Comparison of ENCODE assay signal across 22 cellular contexts in genomic region chr12:122996621-122997342, GRCh38. TPM values are rescaled to one million over a fixed set of nuclear protein-coding genes. Genes with fewer than 3 reads are reported as not detected.
DNase-seq lines count a peak whose midpoint lies in the region; FAIRE-seq and TF ChIP-seq lines count a peak whose summit lies in the region.
"Had no signal": no experiment of that assay in that cellular context is flagged by ENCODE, and none has a peak within 500 bp of the region (broad histone marks: within the 10 kb centered on the region; RNA-seq: fewer than 3 reads in every experiment).

No MANE protein-coding gene starts in this region.

- FAIRE-seq in kidney (lab: Jason Lieb, UNC), result no peak
- FAIRE-seq: A549, D721Med, GM12892, GM18507, H54, HTR-8/SVneo had no signal

- no peaks in the 10 kb centered on the region for H3K9me3 ChIP-seq in kidney (ENCODE audit: control insufficient read depth in 1 of 2, low read length in 2 of 2)
- H3K9me3 ChIP-seq in neuronal stem cell (replicated peaks in 1 of 2; ENCODE audit: control insufficient read depth in 2 of 2, insufficient read depth in 1 of 2, low read depth in 1 of 2, low read length in 2 of 2), result no peaks in the 10 kb centered on the region
- H3K9me3 ChIP-seq in thyroid gland, result no peaks in the 10 kb centered on the region
- H3K9me3 ChIP-seq: A549, Caco-2 had no signal

- H4K91ac ChIP-seq in neuronal stem cell (ENCODE audit: low read depth, low read length, poor library complexity), result no peak overlapping the region

- H3K27me3 ChIP-seq in H7 (ENCODE audit: control insufficient read depth, insufficient read depth, low read length) (no peaks in the 10 kb centered on the region), neuronal stem cell (ENCODE audit: control insufficient read depth in 3 of 3, insufficient read depth in 3 of 3, low read depth in 1 of 3, low read length in 3 of 3) (no peaks in the 10 kb centered on the region), thyroid gland (no peaks in the 10 kb centered on the region)

- no peak overlapping the region for H3K4me3 ChIP-seq in H7 (ENCODE audit: insufficient read depth, low read depth, low read length)
- H3K4me3 ChIP-seq in kidney (ENCODE audit: low read length in 2 of 2), result no peak overlapping the region
- H3K4me3 ChIP-seq in neuronal stem cell (ENCODE audit: low read length in 2 of 2), result no peak overlapping the region
- no peak overlapping the region for H3K4me3 ChIP-seq in thyroid gland (replicated peaks in 1 of 3)
- H3K4me3 ChIP-seq: A549, GM23248 had no signal

- no peak overlapping the region for H3K4me2 ChIP-seq in neuronal stem cell (ENCODE audit: insufficient read depth, low read length, poor library complexity, severe bottlenecking)
- H3K4me2 ChIP-seq: A549 had no signal

- H2BK5ac ChIP-seq in neuronal stem cell (ENCODE audit: low read length), result no peak overlapping the region

- peak overlapping the region; percentile 23 for H3K4ac ChIP-seq in neuronal stem cell (ENCODE audit: low read length)

- H3K27me3 Mint-ChIP-seq in activated naive CD4-positive, alpha-beta T cell treated with anti-CD3 and anti-CD28 coated beads, Interleukin-2, amount 10 ng/mL, durations not matched to agents 7 days and 5 days, result no peaks in the 10 kb centered on the region
- H3K27me3 Mint-ChIP-seq: CD4-positive, alpha-beta T cell had no signal

- no peak for TF ChIP-seq POLR2A in thyroid gland (IDR thresholded peaks at IDR 0.05)

- peak overlapping the region; percentile 97 for H3K23ac ChIP-seq in neuronal stem cell (ENCODE audit: low read depth, low read length, poor library complexity)

- CTCF ChIA-PET in activated naive CD4-positive, alpha-beta T cell treated with anti-CD3 and anti-CD28 coated beads, Interleukin-2, amount 10 ng/mL, durations not matched to agents 7 days and 5 days (lab: Charles Lee), result no interaction called here

- intact Hi-C loops in kidney (cut with DNase I) (no loop called here), thyroid gland (cut with DNase I) (no loop called here)

- peak overlapping the region; percentile 90 for H2BK12ac ChIP-seq in neuronal stem cell (ENCODE audit: low read length)

- no peak overlapping the region for H2BK120ac ChIP-seq in neuronal stem cell (ENCODE audit: low read depth, low read length)

- no peaks in the 10 kb centered on the region for H3K4me1 Mint-ChIP-seq in activated naive CD4-positive, alpha-beta T cell treated with anti-CD3 and anti-CD28 coated beads, Interleukin-2, amount 10 ng/mL, durations not matched to agents 7 days and 5 days

- H3K18ac ChIP-seq in neuronal stem cell (ENCODE audit: low read length), result peak overlapping the region; percentile 11

- H3K4me1 ChIP-seq in kidney (ENCODE audit: control insufficient read depth in 1 of 2, insufficient read depth in 1 of 2, low read depth in 1 of 2, low read length in 2 of 2) (peaks cover 0 to 18% of the 10 kb centered on the region in 2 donors), neuronal stem cell (ENCODE audit: control insufficient read depth in 2 of 2, insufficient read depth in 1 of 2, low read depth in 1 of 2, low read length in 2 of 2) (no peaks in the 10 kb centered on the region), thyroid gland (peaks cover 5% of the 10 kb centered on the region in 2 donors)
- H3K4me1 ChIP-seq: A549, Caco-2 had no signal

- H4K8ac ChIP-seq in neuronal stem cell (ENCODE audit: low read depth, low read length), result peak overlapping the region; percentile 17

- no peaks in the 10 kb centered on the region for H3K36me3 ChIP-seq in H7 (replicated peaks; ENCODE audit: control insufficient read depth, insufficient read depth, low read length)
- peaks cover 0 to 4% of the 10 kb centered on the region in 2 donors for H3K36me3 ChIP-seq in kidney (ENCODE audit: control insufficient read depth in 1 of 2, insufficient read depth in 2 of 2, low read length in 2 of 2)
- H3K36me3 ChIP-seq in neuronal stem cell (replicated peaks in 1 of 2; ENCODE audit: control insufficient read depth in 2 of 2, insufficient read depth in 2 of 2, low read length in 2 of 2), result peaks cover 0 to 6% of the 10 kb centered on the region in 2 donors
- no peaks in the 10 kb centered on the region for H3K36me3 ChIP-seq in thyroid gland

- peak overlapping the region; percentile 19 for H3K27ac Mint-ChIP-seq in activated naive CD4-positive, alpha-beta T cell treated with anti-CD3 and anti-CD28 coated beads, Interleukin-2, amount 10 ng/mL, durations not matched to agents 7 days and 5 days
- H3K27ac Mint-ChIP-seq: CD4-positive, alpha-beta T cell; HFFc6 had no signal

- peak overlapping the region; percentile 38 for H3K14ac ChIP-seq in neuronal stem cell (ENCODE audit: low read length)

- no peaks in the 10 kb centered on the region for H3K9me3 Mint-ChIP-seq in activated naive CD4-positive, alpha-beta T cell treated with anti-CD3 and anti-CD28 coated beads, Interleukin-2, amount 10 ng/mL, durations not matched to agents 7 days and 5 days
- H3K9me3 Mint-ChIP-seq: CD4-positive, alpha-beta T cell; HFFc6 had no signal

- no peaks in the 10 kb centered on the region for H3K79me1 ChIP-seq in neuronal stem cell (ENCODE audit: low read depth, low read length)

- peak overlapping the region; percentile 2 to 67 for H3K27ac ChIP-seq in kidney (ENCODE audit: low read depth in 2 of 2, low read length in 2 of 2)
- no peak overlapping the region for H3K27ac ChIP-seq in neuronal stem cell (replicated peaks; ENCODE audit: low read length)
- no peak overlapping the region for H3K27ac ChIP-seq in thyroid gland
- H3K27ac ChIP-seq: 22Rv1, A549, C4-2B, GM23248 had no signal

- no CpG with 5 or more reads among the region's 16 CpGs for WGBS in neuronal stem cell (ENCODE audit: extremely low coverage in 2 of 2, insufficient read length in 2 of 2, insufficient replicate concordance in 1 of 2), 2 donors
- 88 to 97% methylated on average over 10 to 12 of the region's 16 CpGs for WGBS in thyroid gland, 2 donors

- H3K9ac ChIP-seq in kidney (ENCODE audit: low read length in 2 of 2) (no peak overlapping the region), neuronal stem cell (ENCODE audit: low read depth, low read length, poor library complexity) (peak overlapping the region; percentile 4)
- H3K9ac ChIP-seq: GM23248 had no signal

- H3K4me3 Mint-ChIP-seq in activated naive CD4-positive, alpha-beta T cell treated with anti-CD3 and anti-CD28 coated beads, Interleukin-2, amount 10 ng/mL, durations not matched to agents 7 days and 5 days, result no peak overlapping the region
- H3K4me3 Mint-ChIP-seq: CD4-positive, alpha-beta T cell; HFFc6 had no signal

- no peak overlapping the region for H2AFZ ChIP-seq in neuronal stem cell (ENCODE audit: low read length)
- H2AFZ ChIP-seq: GM23248 had no signal

- peak overlapping the region; percentile 33 for H2BK15ac ChIP-seq in neuronal stem cell (ENCODE audit: low read length)

- no peak for DNase-seq in activated naive CD4-positive, alpha-beta T cell treated with anti-CD3 and anti-CD28 coated beads, Interleukin-2, amount 10 ng/mL, durations not matched to agents 7 days and 5 days
- no peak for DNase-seq in activated naive CD4-positive, alpha-beta T cell treated with Interleukin-2 at 50 U/mL for 16 hours
- peak; percentile 62 for DNase-seq in H7
- no peak for DNase-seq in kidney
- DNase-seq in neuronal stem cell (ENCODE audit: low spot score), result no peak
- no peak for DNase-seq in NCI-H187 treated with DMSO at 0.1 percent for 48 hours (lab: John Stamatoyannopoulos, UW)
- DNase-seq in thyroid gland, result no peak
- DNase-seq in DMS79 treated with DMSO at 0.1 percent for 48 hours (lab: John Stamatoyannopoulos, UW), result no peak
- DNase-seq: AML-193; Caco-2; CD4-positive, alpha-beta T cell; GDM1; GM23248; HFFc6 had no signal

- peak overlapping the region; percentile 68 for H2AK5ac ChIP-seq in neuronal stem cell (ENCODE audit: low read depth, low read length)

- TF ChIP-seq CTCF in kidney (IDR thresholded peaks at IDR 0.05; ENCODE audit: borderline replicate concordance, extremely low read depth, insufficient read depth) (no peak), thyroid gland (IDR thresholded peaks at IDR 0.05) (no peak)

- peaks cover 1% of the 10 kb centered on the region for H3K36me3 Mint-ChIP-seq in activated naive CD4-positive, alpha-beta T cell treated with anti-CD3 and anti-CD28 coated beads, Interleukin-2, amount 10 ng/mL, durations not matched to agents 7 days and 5 days

RNA-seq across cellular contexts. Expression of gene ARL6IP4, which starts 16.3 kb away (rescaled TPM):
- total RNA-seq in H7 (2014; rRNA removed; shearing (Covaris generic)), result 203 and 220 TPM in 2 replicates
- total RNA-seq in kidney, result 168 TPM
- polyA plus RNA-seq in kidney (ENCODE audit: insufficient read depth, low read depth, low replicate concordance), result 362 TPM
- 134 TPM for polyA plus RNA-seq in neuronal stem cell (2013, experiment 1 of 2)
- 128 TPM for polyA plus RNA-seq in neuronal stem cell (2013, experiment 2 of 2)
- total RNA-seq in thyroid gland, result 100 to 1,000 TPM; 210 to 281 (median 262) TPM

RNA-seq across cellular contexts. Expression of gene OGFOD2, which starts 21.7 kb away (rescaled TPM):
- total RNA-seq in H7 (2014; rRNA removed; shearing (Covaris generic)), result 17.8 and 23.4 TPM in 2 replicates
- total RNA-seq in kidney (22.9 TPM), thyroid gland (10 to 100 TPM in 3 of 4 donors, 1 to 10 TPM in 1; 5.9 to 16.3 (median 15.5) TPM)
- 27.5 TPM for polyA plus RNA-seq in kidney (ENCODE audit: insufficient read depth, low read depth, low replicate concordance)
- 6.9 TPM for polyA plus RNA-seq in neuronal stem cell (2013, experiment 1 of 2)
- polyA plus RNA-seq in neuronal stem cell (2013, experiment 2 of 2), result 5.5 TPM

RNA-seq across cellular contexts. Expression of gene ABCB9, which starts 30.5 kb away (rescaled TPM):
- 1.7 and 3.0 TPM in 2 replicates for total RNA-seq in H7 (2014; rRNA removed; shearing (Covaris generic))
- total RNA-seq in kidney (7.6 TPM), thyroid gland (1 to 10 TPM; 4.9 to 6.8 (median 5.3) TPM)
- 4.6 TPM for polyA plus RNA-seq in kidney (ENCODE audit: insufficient read depth, low read depth, low replicate concordance)
- 2.0 TPM for polyA plus RNA-seq in neuronal stem cell (2013, experiment 1 of 2)
- 1.5 TPM for polyA plus RNA-seq in neuronal stem cell (2013, experiment 2 of 2)

Comparison
In these comparisons a context has a peak if more than half of its experiments do, and no peak if none do; other contexts are left out.
1. H3K27ac ChIP-seq: peak in kidney (2 of 2); none in neuronal stem cell (single experiment) and thyroid gland (0 of 3).